21 cellular contexts compared by ENCODE assay signal in genomic region chr13:67136157-67136556, GRCh38.
DNase-seq lines count a peak whose midpoint lies in the region; ATAC-seq and TF ChIP-seq lines count a peak whose summit lies in the region.
"Had no signal": no experiment of that assay in that cellular context is flagged by ENCODE, and none has a peak within 500 bp of the region (broad histone marks: within the 10 kb centered on the region; RNA-seq: fewer than 3 reads in every experiment).

No MANE protein-coding gene starts in this region.

- TF ChIP-seq CTCF in heart right ventricle (IDR thresholded peaks at IDR 0.05): no peak

- CTCF ChIA-PET in naive thymus-derived CD4-positive, alpha-beta T cell (lab: Charles Lee): no interaction called here

- peaks cover 0 to 5% (median 3%) of the 10 kb centered on the region in 7 donors for H3K4me1 Mint-ChIP-seq in naive thymus-derived CD4-positive, alpha-beta T cell
- H3K4me1 Mint-ChIP-seq: stimulated activated memory B cell treated with anti-CD40 and anti-IgM and Interleukin-4, amounts not matched to agents 10 μg/mL and 1 μg/mL and 100 μg/mL, for 72 hours had no signal

- WGBS in heart right ventricle, 2 donors: 56 to 66% methylated on average over 5 of the region's 5 CpGs

- H3K4me3 Mint-ChIP-seq in naive thymus-derived CD4-positive, alpha-beta T cell: no peak overlapping the region
- H3K4me3 Mint-ChIP-seq: activated T-cell treated with anti-CD3 and anti-CD28 coated beads, Interleukin-2, amount 50 U/mL, for 4 hours; CD4-positive, CD25-positive, alpha-beta regulatory T cell; immature natural killer cell; naive thymus-derived CD8-positive, alpha-beta T cell; stimulated activated memory B cell treated with anti-CD40 and anti-IgM and Interleukin-4, amounts not matched to agents 10 μg/mL and 1 μg/mL and 100 μg/mL, for 72 hours had no signal

- H3K27me3 Mint-ChIP-seq in naive thymus-derived CD4-positive, alpha-beta T cell: no peaks in the 10 kb centered on the region
- H3K27me3 Mint-ChIP-seq: CD4-positive, CD25-positive, alpha-beta regulatory T cell; naive thymus-derived CD8-positive, alpha-beta T cell; stimulated activated memory B cell treated with anti-CD40 and anti-IgM and Interleukin-4, amounts not matched to agents 10 μg/mL and 1 μg/mL and 100 μg/mL, for 72 hours had no signal

- DNase-seq in NCI-H187 treated with DMSO at 0.1 percent for 48 hours (lab: John Stamatoyannopoulos, UW): peak; percentile 6
- DNase-seq in amniotic epithelial cell (ENCODE audit: low read depth): peak; percentile 49
- DNase-seq in heart right ventricle: no peak
- DNase-seq in naive thymus-derived CD4-positive, alpha-beta T cell: no peak
- no peak for DNase-seq in activated T-cell treated with anti-CD3 and anti-CD28 coated beads for 4 hours
- no peak for DNase-seq in D341Med (ENCODE audit: low spot score)
- DNase-seq in left colon: no peak
- DNase-seq in COLO668 (lab: John Stamatoyannopoulos, UW; ENCODE audit: unreplicated experiment): no peak
- DNase-seq: activated T-cell treated with anti-CD3 and anti-CD28 coated beads, Interleukin-2, amount 50 U/mL, for 4 hours; CD4-positive, CD25-positive, alpha-beta regulatory T cell; gastrocnemius medialis; GOT3; immature natural killer cell; naive thymus-derived CD8-positive, alpha-beta T cell; NCI-H1048; NCI-H524; occipital lobe; PC-3; T-helper 2 cell had no signal

- POLR2A ChIA-PET in naive thymus-derived CD4-positive, alpha-beta T cell (lab: Charles Lee): no interaction called here

- H3K36me3 Mint-ChIP-seq in naive thymus-derived CD4-positive, alpha-beta T cell: no peaks in the 10 kb centered on the region
- H3K36me3 Mint-ChIP-seq: CD4-positive, CD25-positive, alpha-beta regulatory T cell; immature natural killer cell; naive thymus-derived CD8-positive, alpha-beta T cell; stimulated activated memory B cell treated with anti-CD40 and anti-IgM and Interleukin-4, amounts not matched to agents 10 μg/mL and 1 μg/mL and 100 μg/mL, for 72 hours had no signal

- intact Hi-C loops in heart right ventricle (cut with DNase I) (loop anchor here in 2 of 10 donors (5.0 kb wide), 1 partner anchor 96 kb away; the partner anchor contains the start of gene PCDH9 (in 2 of the 2)), left colon (cut with DNase I, micrococcal nuclease) (no loop called here)
- intact Hi-C loops in naive thymus-derived CD4-positive, alpha-beta T cell (cut with micrococcal nuclease): no loop called here

- H3K4me3 ChIP-seq in heart right ventricle: no peak overlapping the region
- H3K4me3 ChIP-seq in naive thymus-derived CD4-positive, alpha-beta T cell (ENCODE audit: low read length): no peak overlapping the region
- H3K4me3 ChIP-seq: gastrocnemius medialis had no signal

- no peaks in the 10 kb centered on the region for H3K36me3 ChIP-seq in heart right ventricle
- H3K36me3 ChIP-seq in naive thymus-derived CD4-positive, alpha-beta T cell (ENCODE audit: control insufficient read depth in 2 of 3, insufficient read depth in 3 of 3, low read length in 3 of 3): no peaks in the 10 kb centered on the region
- H3K36me3 ChIP-seq: gastrocnemius medialis had no signal

- peak overlapping the region in 6 of 10 donors; percentile 14 to 83 (median 80) for H3K27ac ChIP-seq in heart right ventricle
- H3K27ac ChIP-seq in naive thymus-derived CD4-positive, alpha-beta T cell (ENCODE audit: low read depth, low read length): no peak overlapping the region
- H3K27ac ChIP-seq: gastrocnemius medialis had no signal

- no peaks in the 10 kb centered on the region for H3K27me3 ChIP-seq in heart right ventricle
- no peaks in the 10 kb centered on the region for H3K27me3 ChIP-seq in naive thymus-derived CD4-positive, alpha-beta T cell (ENCODE audit: control insufficient read depth in 2 of 2, insufficient read depth in 2 of 2, low read length in 2 of 2)
- H3K27me3 ChIP-seq: gastrocnemius medialis had no signal

- no peak overlapping the region for H3K27ac Mint-ChIP-seq in naive thymus-derived CD4-positive, alpha-beta T cell
- H3K27ac Mint-ChIP-seq: CD4-positive, CD25-positive, alpha-beta regulatory T cell; naive thymus-derived CD8-positive, alpha-beta T cell; stimulated activated memory B cell treated with anti-CD40 and anti-IgM and Interleukin-4, amounts not matched to agents 10 μg/mL and 1 μg/mL and 100 μg/mL, for 72 hours had no signal

- ATAC-seq in heart right ventricle (peak in 6 of 8 donors; percentile 50 to 84 (median 62)), left colon (no peak)
- ATAC-seq in naive thymus-derived CD4-positive, alpha-beta T cell: peak; percentile 26
- ATAC-seq: activated T-cell treated with anti-CD3 and anti-CD28 coated beads, Interleukin-2, amount 50 U/mL, for 4 hours; gastrocnemius medialis; naive thymus-derived CD8-positive, alpha-beta T cell; PC-3; SK-N-SH treated with all-trans-retinoic acid at 6 μM for 48 hours; stimulated activated memory B cell treated with anti-CD40 and anti-IgM and Interleukin-4, amounts not matched to agents 10 μg/mL and 1 μg/mL and 100 μg/mL, for 72 hours had no signal

- no peaks in the 10 kb centered on the region for H3K9me3 ChIP-seq in heart right ventricle
- no peaks in the 10 kb centered on the region for H3K9me3 ChIP-seq in naive thymus-derived CD4-positive, alpha-beta T cell (ENCODE audit: control insufficient read depth in 2 of 3, low read length in 3 of 3)
- H3K9me3 ChIP-seq: gastrocnemius medialis had no signal

- H3K9me3 Mint-ChIP-seq in naive thymus-derived CD4-positive, alpha-beta T cell: no peaks in the 10 kb centered on the region
- H3K9me3 Mint-ChIP-seq: activated T-cell treated with anti-CD3 and anti-CD28 coated beads, Interleukin-2, amount 50 U/mL, for 4 hours; stimulated activated memory B cell treated with anti-CD40 and anti-IgM and Interleukin-4, amounts not matched to agents 10 μg/mL and 1 μg/mL and 100 μg/mL, for 72 hours had no signal

- H3K4me1 ChIP-seq in heart right ventricle: peaks cover 0 to 43% (median 14%) of the 10 kb centered on the region in 9 donors
- no peaks in the 10 kb centered on the region for H3K4me1 ChIP-seq in naive thymus-derived CD4-positive, alpha-beta T cell (ENCODE audit: control insufficient read depth in 2 of 2, insufficient read depth in 2 of 2, low read length in 2 of 2)

Comparison
In these comparisons a context has a peak if more than half of its experiments do, and no peak if none do; other contexts are left out.
1. DNase-seq: peak in NCI-H187 treated with DMSO at 0.1 percent for 48 hours (single experiment) and amniotic epithelial cell (single experiment); none in heart right ventricle (0 of 2), naive thymus-derived CD4-positive, alpha-beta T cell (0 of 9), activated T-cell treated with anti-CD3 and anti-CD28 coated beads for 4 hours (single experiment), D341Med (single experiment), left colon (0 of 2) and COLO668 (single experiment).